26 cellular contexts compared by ENCODE assay signal in genomic region chr9:3157011-3157410, GRCh38.
"Had no signal": no experiment of that assay in that cellular context is flagged by ENCODE, and none has a peak within 500 bp of the region (broad histone marks: within the 10 kb centered on the region; RNA-seq: fewer than 3 reads in every experiment).

No MANE protein-coding gene starts in this region.

- H3K36me3 ChIP-seq: stomach, suprapubic skin, thoracic aorta, thyroid gland, tibial artery, tibial nerve, transverse colon, upper lobe of left lung, upper lobe of right lung, uterus, vagina had no signal

- H3K9me3 ChIP-seq: stomach, suprapubic skin, testis, thoracic aorta, thyroid gland, transverse colon, upper lobe of left lung, upper lobe of right lung, uterus, vagina had no signal

- DNase-seq: stimulated activated CD4-positive, alpha-beta T cell treated with anti-CD3 and anti-CD28 coated beads, Interleukin-2, amount 100 ng/mL, for 48 hours; stimulated activated CD4-positive, alpha-beta T cell treated with anti-CD3 and anti-CD28 coated beads, Interleukin-4, amount 100 ng/mL, for 1 hour; stimulated activated CD4-positive, alpha-beta T cell treated with anti-CD3 and anti-CD28 coated beads, Interleukin-4, amount 100 ng/mL, for 24 hours; stimulated activated CD4-positive, alpha-beta T cell treated with anti-CD3 and anti-CD28 coated beads, Interleukin-4, amount 100 ng/mL, for 4 hours; stimulated activated CD8-positive, alpha-beta memory T cell treated with anti-CD3 and anti-CD28 coated beads, Interleukin-4, amount 100 ng/mL, for 48 hours; stimulated activated naive B cell treated with anti-CD40 and anti-IgM and Interleukin-4, amounts not matched to agents 10 μg/mL and 1 μg/mL and 100 μg/mL, for 72 hours; stimulated activated naive CD4-positive, alpha-beta T cell; stimulated activated naive CD4-positive, alpha-beta T cell treated with Interleukin-2 at 50 U/mL for 16 hours; stimulated activated naive CD8-positive, alpha-beta T cell treated with anti-CD3 and anti-CD28 coated beads, Interleukin-15, amount 100 ng/mL, for 72 hours; stimulated activated naive CD8-positive, alpha-beta T cell treated with anti-CD3 and anti-CD28 coated beads, Interleukin-15, Interleukin-2, amounts not matched to agents 100 U/mL and 50 U/mL, for 24 hours; stomach; substantia nigra; testis; thyroid gland; tibial artery; transverse colon; trophoblast cell; upper lobe of left lung; upper lobe of right lung; uterus had no signal

- H3K4me3 ChIP-seq: stomach, suprapubic skin, testis, thoracic aorta, thyroid gland, tibial artery, tibial nerve, transverse colon, upper lobe of left lung, upper lobe of right lung, uterus, vagina had no signal

- ATAC-seq: stimulated activated effector memory CD8-positive, alpha-beta T cell treated with anti-CD3 and anti-CD28 coated beads, Interleukin-12 subunit alpha, Interleukin-12 subunit beta, amount 100 ng/mL, for 72 hours; stimulated activated memory B cell treated with anti-CD40 and anti-IgM and Interleukin-4, amounts not matched to agents 10 μg/mL and 1 μg/mL and 100 μg/mL, for 72 hours; stimulated activated naive B cell treated with anti-CD40 and anti-IgM and Interleukin-4, amounts not matched to agents 10 μg/mL and 1 μg/mL and 100 μg/mL, for 72 hours; stimulated activated naive CD8-positive, alpha-beta T cell treated with anti-CD3 and anti-CD28 coated beads, Interleukin-15, amount 100 ng/mL, for 72 hours; stimulated activated naive CD8-positive, alpha-beta T cell treated with anti-CD3 and anti-CD28 coated beads, Interleukin-15, Interleukin-2, amounts not matched to agents 100 U/mL and 50 U/mL, for 24 hours; upper lobe of right lung had no signal

- H3K27me3 ChIP-seq: stomach, suprapubic skin, testis, thyroid gland, tibial artery, tibial nerve, transverse colon, upper lobe of left lung, upper lobe of right lung, uterus, vagina had no signal
